13 cellular contexts compared by ENCODE assay signal in the genomic region with DNA sequence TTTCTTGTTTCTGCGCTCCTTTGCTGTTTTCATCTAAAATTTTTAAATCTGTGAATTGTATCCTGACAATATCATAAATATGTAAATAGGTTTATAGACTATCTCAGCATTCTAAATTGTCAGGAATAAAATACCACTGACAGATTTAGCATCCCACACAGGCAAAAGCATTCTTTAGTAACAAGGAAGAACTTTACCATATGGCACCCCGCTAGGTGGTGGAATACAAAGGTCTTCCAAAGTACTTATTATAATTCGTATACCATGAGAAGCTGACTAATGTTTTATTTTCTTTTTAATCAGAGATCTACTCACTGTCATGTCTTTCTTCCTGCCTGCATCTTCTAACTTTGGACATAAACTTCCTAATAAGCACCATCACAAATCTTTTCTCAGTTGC.
DNase-seq lines count a peak whose midpoint lies in the region; TF ChIP-seq lines count a peak whose summit lies in the region.
"Had no signal": no experiment of that assay in that cellular context is flagged by ENCODE, and none has a peak within 500 bp of the region (broad histone marks: within the 10 kb centered on the region; RNA-seq: fewer than 3 reads in every experiment).

No MANE protein-coding gene starts in this region.

- H3K9me3 ChIP-seq in HUES48 (ENCODE audit: control insufficient read depth, insufficient read depth, low read length) (no peaks in the 10 kb centered on the region), uterus (peaks cover 0 to 5% of the 10 kb centered on the region in 2 donors)

- H3K27ac Mint-ChIP-seq in glutamatergic neuron (ENCODE audit: unreplicated experiment) (peak overlapping the region; percentile 3), mesothelial cell of epicardium (peak overlapping the region; percentile 57)
- H3K27ac Mint-ChIP-seq: CD14-positive monocyte; CD8-positive, alpha-beta T cell had no signal

- TF ChIP-seq POLR2A in uterus (IDR thresholded peaks at IDR 0.05), result no peak

- H3K36me3 ChIP-seq in HUES48 (ENCODE audit: control insufficient read depth, insufficient read depth, low read length) (no peaks in the 10 kb centered on the region), uterus (no peaks in the 10 kb centered on the region), H7 (replicated peaks; ENCODE audit: control insufficient read depth, insufficient read depth, low read length) (no peaks in the 10 kb centered on the region)

- no peak overlapping the region for H3K4me3 Mint-ChIP-seq in glutamatergic neuron (ENCODE audit: unreplicated experiment)
- no peak overlapping the region for H3K4me3 Mint-ChIP-seq in mesothelial cell of epicardium
- H3K4me3 Mint-ChIP-seq: CD14-positive monocyte; CD8-positive, alpha-beta T cell had no signal

- H3K36me3 Mint-ChIP-seq in glutamatergic neuron (ENCODE audit: unreplicated experiment) (no peaks in the 10 kb centered on the region), mesothelial cell of epicardium (no peaks in the 10 kb centered on the region)
- H3K36me3 Mint-ChIP-seq: CD14-positive monocyte; CD8-positive, alpha-beta T cell had no signal

- H3K9me3 Mint-ChIP-seq in glutamatergic neuron (ENCODE audit: unreplicated experiment) (no peaks in the 10 kb centered on the region), mesothelial cell of epicardium (no peaks in the 10 kb centered on the region)

- H3K4me1 Mint-ChIP-seq in glutamatergic neuron (ENCODE audit: low read depth, unreplicated experiment), result peaks cover 14% of the 10 kb centered on the region
- H3K4me1 Mint-ChIP-seq in mesothelial cell of epicardium, result peaks cover 22% of the 10 kb centered on the region
- H3K4me1 Mint-ChIP-seq: CD14-positive monocyte had no signal

- H3K9ac ChIP-seq in HUES48 (ENCODE audit: low read depth, low read length), result no peak overlapping the region

- H3K27me3 ChIP-seq in HUES48 (ENCODE audit: control insufficient read depth, insufficient read depth, low read length) (no peaks in the 10 kb centered on the region), uterus (no peaks in the 10 kb centered on the region), H7 (ENCODE audit: control insufficient read depth, insufficient read depth, low read length) (no peaks in the 10 kb centered on the region)

- DNase-seq in glutamatergic neuron, result no peak
- DNase-seq in mesothelial cell of epicardium (ENCODE audit: low spot score in 2 of 2, unreplicated experiment in 2 of 2), result no peak
- DNase-seq in uterus, result no peak
- no peak for DNase-seq in NCI-H345 treated with DMSO at 0.1 percent for 48 hours (lab: John Stamatoyannopoulos, UW; ENCODE audit: unreplicated experiment)
- no peak for DNase-seq in stimulated activated naive CD4-positive, alpha-beta T cell (lab: John Stamatoyannopoulos, UW)
- DNase-seq in H7, result no peak
- DNase-seq: CD8-positive, alpha-beta T cell; COR-L47; DMS153; DMS79 treated with DMSO at 0.1 percent for 48 hours; EL had no signal

- H3K27ac ChIP-seq in HUES48 (ENCODE audit: low read depth, low read length) (peak overlapping the region; percentile 83), uterus (no peak overlapping the region)

- H3K27me3 Mint-ChIP-seq in glutamatergic neuron (ENCODE audit: unreplicated experiment) (no peaks in the 10 kb centered on the region), mesothelial cell of epicardium (ENCODE audit: low read depth) (no peaks in the 10 kb centered on the region)

- TF ChIP-seq CTCF in glutamatergic neuron (IDR thresholded peaks at IDR 0.05; ENCODE audit: partially characterized antibody, unreplicated experiment) (no peak), mesothelial cell of epicardium (IDR thresholded peaks at IDR 0.05; ENCODE audit: unreplicated experiment) (no peak), uterus (IDR thresholded peaks at IDR 0.05) (no peak)

- H3K4me3 ChIP-seq in HUES48 (ENCODE audit: low read depth, low read length) (no peak overlapping the region), uterus (no peak overlapping the region), H7 (ENCODE audit: insufficient read depth, low read depth, low read length) (no peak overlapping the region)

- H3K4me1 ChIP-seq in HUES48 (ENCODE audit: control insufficient read depth, insufficient read depth, low read length) (peaks cover 31% of the 10 kb centered on the region), uterus (no peaks in the 10 kb centered on the region)

- intact Hi-C loops in uterus (cut with DNase I; ENCODE audit: low total_unique reads), result no loop called here
